In the genomic region with DNA sequence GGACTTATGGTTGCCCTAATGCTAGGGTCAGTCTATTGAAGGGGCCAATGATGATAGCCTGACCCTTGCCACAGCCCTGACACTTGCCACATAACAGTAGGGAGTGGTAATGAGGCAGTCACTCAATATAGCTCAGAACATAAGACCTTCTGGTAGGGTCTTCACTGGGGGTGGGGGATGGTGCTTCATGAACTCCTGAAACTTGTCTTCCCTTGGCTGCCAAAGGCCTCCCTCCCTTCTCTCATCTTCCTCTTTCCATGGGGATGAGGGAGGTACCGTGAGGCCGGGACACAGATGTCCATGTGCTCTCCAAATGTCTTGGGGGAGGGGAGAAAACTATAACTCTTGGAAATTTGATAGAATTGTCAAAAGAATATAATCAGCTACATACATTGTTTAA, we compare ENCODE assay signal across 18 cellular contexts. TPM values are rescaled to one million over a fixed set of nuclear protein-coding genes. Genes with fewer than 3 reads are reported as not detected.
DNase-seq lines count a peak whose midpoint lies in the region; ATAC-seq and TF ChIP-seq lines count a peak whose summit lies in the region.
"Had no signal": no experiment of that assay in that cellular context is flagged by ENCODE, and none has a peak within 500 bp of the region (broad histone marks: within the 10 kb centered on the region; RNA-seq: fewer than 3 reads in every experiment).

No MANE protein-coding gene starts in this region.

- no peak for TF ChIP-seq EP300 in tibial nerve (IDR thresholded peaks at IDR 0.05)

- H3K9me2 ChIP-seq in PC-9 (ENCODE audit: insufficient read depth) = no peaks in the 10 kb centered on the region

- no peak overlapping the region for H3K9ac ChIP-seq in mammary epithelial cell (ENCODE audit: insufficient read depth, low read length)
- no peak overlapping the region for H3K9ac ChIP-seq in mesenchymal stem cell (ENCODE audit: low read length)
- H3K9ac ChIP-seq: KMS-11 had no signal

- no peak overlapping the region for H2BK5ac ChIP-seq in mesenchymal stem cell (ENCODE audit: low read depth, low read length, poor library complexity, severe bottlenecking)

- H3K27me3 ChIP-seq in PC-9 (ENCODE audit: insufficient read depth, low read depth) (no peaks in the 10 kb centered on the region), mammary epithelial cell (ENCODE audit: insufficient read depth, low read length) (no peaks in the 10 kb centered on the region), mesenchymal stem cell (ENCODE audit: control insufficient read depth in 1 of 2, insufficient read depth in 1 of 2, low read length in 2 of 2) (no peaks in the 10 kb centered on the region), tibial nerve (no peaks in the 10 kb centered on the region)

- H2BK12ac ChIP-seq in mesenchymal stem cell (ENCODE audit: low read length in 2 of 2) = no peak overlapping the region

- TF ChIP-seq POLR2A in tibial nerve (IDR thresholded peaks at IDR 0.05) = no peak

- H4K8ac ChIP-seq in mesenchymal stem cell (ENCODE audit: low read length) = no peak overlapping the region

- H4K91ac ChIP-seq in mesenchymal stem cell (ENCODE audit: low read length) = no peak overlapping the region

- intact Hi-C loops in PC-9 (cut with micrococcal nuclease; ENCODE audit: unreplicated experiment) (no loop called here), mammary epithelial cell (cut with micrococcal nuclease) (no loop called here)

- H3K36me3 ChIP-seq in PC-9 (ENCODE audit: low read depth) (no peaks in the 10 kb centered on the region), mammary epithelial cell (ENCODE audit: insufficient read depth, low read length) (no peaks in the 10 kb centered on the region), mesenchymal stem cell (ENCODE audit: control insufficient read depth in 1 of 2, insufficient read depth in 2 of 2, low read depth in 1 of 2, low read length in 2 of 2) (no peaks in the 10 kb centered on the region), tibial nerve (no peaks in the 10 kb centered on the region)
- H3K36me3 ChIP-seq: BE2C had no signal

- H3K4ac ChIP-seq in mesenchymal stem cell (ENCODE audit: low read depth in 1 of 2, low read length in 2 of 2) = no peak overlapping the region

- BruUV-seq in PC-9 (replicated peaks; lab: Mats Ljungman, UMichigan) (no TSS peak), mammary epithelial cell (replicated peaks; lab: Mats Ljungman, UMichigan) (no TSS peak)

- ATAC-seq in HG02610 (IDR thresholded peaks at IDR 0.05; ENCODE audit: unreplicated experiment) = no peak

- H3K9me3 ChIP-seq in PC-9 (ENCODE audit: insufficient read depth, low read depth) (no peaks in the 10 kb centered on the region), mammary epithelial cell (replicated peaks; ENCODE audit: insufficient read depth, low read length) (no peaks in the 10 kb centered on the region), mesenchymal stem cell (ENCODE audit: control insufficient read depth, low read length) (no peaks in the 10 kb centered on the region), tibial nerve (no peaks in the 10 kb centered on the region)
- H3K9me3 ChIP-seq: BE2C had no signal

- CTCF ChIA-PET in PC-9 (lab: Charles Lee) = no interaction called here
- CTCF ChIA-PET in mammary epithelial cell (lab: Charles Lee; ENCODE audit: low non-redundant PET) = no interaction called here

- POLR2A ChIA-PET in PC-9 (lab: Charles Lee; ENCODE audit: unreplicated experiment) = no interaction called here

- no peak for DNase-seq in PC-9
- DNase-seq in mammary epithelial cell = no peak
- no peak for DNase-seq in mesenchymal stem cell
- no peak for DNase-seq in GOT3 (lab: John Stamatoyannopoulos, UW)
- DNase-seq in tibial nerve (ENCODE audit: low spot score in 2 of 2) = no peak
- DNase-seq in NCI-H1105 (lab: John Stamatoyannopoulos, UW) = no peak
- DNase-seq: BE2C; CD4-positive, CD25-positive, alpha-beta regulatory T cell; DMS79; H9; NCI-H2171; NCI-H345; NCI-H524 treated with DMSO at 0.1 percent for 48 hours; SHP77 treated with DMSO at 0.1 percent for 48 hours had no signal

- peak overlapping the region; percentile 35 for H2AK5ac ChIP-seq in mesenchymal stem cell (ENCODE audit: low read length, severe bottlenecking)

- no peak overlapping the region for H3K23ac ChIP-seq in mesenchymal stem cell (ENCODE audit: low read length in 2 of 2)

- H3K79me1 ChIP-seq in mesenchymal stem cell (replicated peaks; ENCODE audit: low read length, poor library complexity, severe bottlenecking) = no peaks in the 10 kb centered on the region

- no peak overlapping the region for H3K18ac ChIP-seq in mesenchymal stem cell (ENCODE audit: low read depth in 1 of 2, low read length in 2 of 2)

- TF ChIP-seq CTCF in PC-9 (conservative IDR thresholded peaks at IDR 0.05) = no peak
- no peak for TF ChIP-seq CTCF in mammary epithelial cell (conservative IDR thresholded peaks at IDR 0.05 in 1 of 2, IDR thresholded peaks at IDR 0.05 in 1 of 2; ENCODE audit: extremely low read depth in 1 of 2, insufficient read depth in 1 of 2, low read depth in 1 of 2, low read length in 2 of 2)
- no peak for TF ChIP-seq CTCF in tibial nerve (IDR thresholded peaks at IDR 0.05)

- H3K27ac ChIP-seq in PC-9 = no peak overlapping the region
- H3K27ac ChIP-seq in mammary epithelial cell (ENCODE audit: insufficient read depth, low read depth, low read length) = peak overlapping the region; percentile 72
- no peak overlapping the region for H3K27ac ChIP-seq in mesenchymal stem cell (ENCODE audit: low read length, poor library complexity, severe bottlenecking)
- H3K27ac ChIP-seq in tibial nerve = no peak overlapping the region
- H3K27ac ChIP-seq: KMS-11, SK-N-MC had no signal

- H2BK15ac ChIP-seq in mesenchymal stem cell (ENCODE audit: low read depth, poor library complexity, severe bottlenecking) = no peak overlapping the region

- H3K4me1 ChIP-seq in PC-9 (replicated peaks; ENCODE audit: insufficient read depth) = peaks cover 28% of the 10 kb centered on the region
- peaks cover 38% of the 10 kb centered on the region for H3K4me1 ChIP-seq in mammary epithelial cell (ENCODE audit: insufficient read depth, low read length)
- H3K4me1 ChIP-seq in mesenchymal stem cell (ENCODE audit: control insufficient read depth, insufficient read depth, low read depth, low read length) = peaks cover 7% of the 10 kb centered on the region
- H3K4me1 ChIP-seq in tibial nerve = no peaks in the 10 kb centered on the region
- H3K4me1 ChIP-seq: BE2C had no signal

- H3F3A ChIP-seq in PC-9 (ENCODE audit: insufficient read depth, low read depth) = 0 out of 2 replicates have a peak, but pooled peaks cover 10% of the 10 kb centered on the region

- no peak overlapping the region for H2BK120ac ChIP-seq in mesenchymal stem cell (ENCODE audit: low read depth, low read length)

- H3K14ac ChIP-seq in mesenchymal stem cell (ENCODE audit: low read length in 2 of 2) = no peak overlapping the region

- dilution Hi-C loops in mammary epithelial cell (cut with HindIII; ENCODE audit: low sequenced_read_pairs) = no loop called here

- no peak overlapping the region for H2AFZ ChIP-seq in PC-9
- peak overlapping the region; percentile 55 for H2AFZ ChIP-seq in mammary epithelial cell (ENCODE audit: low read depth, low read length)
- H2AFZ ChIP-seq in mesenchymal stem cell (ENCODE audit: low read depth, low read length) = no peak overlapping the region

- no CpG with 5 or more reads among the region's 2 CpGs for WGBS in mammary epithelial cell (ENCODE audit: low coverage, missing lambda C conversion rate)
- no CpG with 5 or more reads among the region's 2 CpGs for WGBS in mesenchymal stem cell
- 73 to 96% methylated on average over 2 of the region's 2 CpGs for WGBS in tibial nerve, 2 donors

- H3K4me2 ChIP-seq in PC-9 = peak overlapping the region; percentile 59
- H3K4me2 ChIP-seq in mammary epithelial cell (ENCODE audit: insufficient read depth, low read depth, low read length) = peak overlapping the region; percentile 16
- no peak overlapping the region for H3K4me2 ChIP-seq in mesenchymal stem cell (ENCODE audit: low read length, poor library complexity, severe bottlenecking)
- H3K4me2 ChIP-seq: KMS-11 had no signal

- H4K20me1 ChIP-seq in PC-9 (ENCODE audit: insufficient read depth) (no peaks in the 10 kb centered on the region), mammary epithelial cell (ENCODE audit: insufficient read depth, low read length) (no peaks in the 10 kb centered on the region)

- in situ Hi-C loops in mammary epithelial cell (cut with MboI; ENCODE audit: low sequenced_read_pairs in 2 of 2) = loop anchor here in 1 of 2 donors (10.0 kb wide), 1 partner anchor 79 kb away; no protein-coding TSS in a partner anchor

- H3K4me3 ChIP-seq in PC-9 (no peak overlapping the region), mammary epithelial cell (replicated peaks in 1 of 3; ENCODE audit: insufficient read depth in 1 of 3, low read depth in 2 of 3, low read length in 3 of 3) (no peak overlapping the region), mesenchymal stem cell (ENCODE audit: insufficient read depth in 1 of 2, low read depth in 1 of 2, low read length in 2 of 2) (no peak overlapping the region), tibial nerve (no peak overlapping the region)
- H3K4me3 ChIP-seq: SK-N-MC had no signal

- H3K79me2 ChIP-seq in PC-9 (ENCODE audit: low read depth) (no peaks in the 10 kb centered on the region), mammary epithelial cell (ENCODE audit: insufficient read depth, low read length) (no peaks in the 10 kb centered on the region)

RNA-seq across cellular contexts. Expression of a gene that starts 21.1 kb away (rescaled TPM):
- total RNA-seq in PC-9 (2021) (29.3 and 33.1 TPM in 2 replicates), mammary epithelial cell (100 to 1,000 TPM in 1 of 2 donors, 10 to 100 TPM in 1; 87.7 to 111 TPM), tibial nerve (10 to 100 TPM in 3 of 4 donors, 1 to 10 TPM in 1; 9.6 to 25.1 (median 21.2) TPM)
- polyA plus RNA-seq in mammary epithelial cell = 33.7 TPM
- polyA minus RNA-seq in mammary epithelial cell = 53.9 TPM
- polyA plus RNA-seq in mesenchymal stem cell (2013, experiment 1 of 2) = 5.7 TPM
- 5.6 TPM for polyA plus RNA-seq in mesenchymal stem cell (2013, experiment 2 of 2)
- total RNA-seq: CD4-positive, CD25-positive, alpha-beta regulatory T cell; OCI-LY7 had no signal
- polyA plus RNA-seq: CD4-positive, CD25-positive, alpha-beta regulatory T cell had no signal
